9 cellular contexts compared by ENCODE assay signal in the genomic region with DNA sequence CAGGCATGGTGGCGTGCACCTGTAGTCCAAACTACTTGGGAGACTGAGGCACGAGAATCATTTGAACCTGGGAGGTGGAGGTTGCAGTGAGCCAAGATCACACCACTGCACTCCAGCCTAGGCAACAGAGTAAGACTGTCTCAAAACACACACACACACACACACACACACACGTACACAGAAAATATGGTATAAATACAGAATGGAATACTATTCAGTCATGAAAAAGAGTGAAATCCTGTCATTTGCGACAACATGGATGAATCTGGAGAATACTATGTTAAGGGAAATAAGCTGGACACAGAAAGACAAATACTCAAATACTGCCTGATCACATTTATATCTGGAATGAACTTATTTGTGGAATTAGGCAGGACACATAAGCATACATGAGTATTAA. TPM values are rescaled to one million over a fixed set of nuclear protein-coding genes. Genes with fewer than 3 reads are reported as not detected.
"Had no signal": no experiment of that assay in that cellular context is flagged by ENCODE, and none has a peak within 500 bp of the region (broad histone marks: within the 10 kb centered on the region; RNA-seq: fewer than 3 reads in every experiment).

No MANE protein-coding gene starts in this region.

- H3K4me3 ChIP-seq: GM12878 had no signal

- ATAC-seq: GM12878 had no signal

- FAIRE-seq: G401.6, GM12878, GM12891, GM12892, GM18507, GM19239 had no signal

- DNase-seq: GDM1, GF-D8 had no signal

RNA-seq across cellular contexts. Expression of a gene that starts 40.2 kb away (rescaled TPM):
- total RNA-seq: G401, GM12878 had no signal
